Comparison of ENCODE assay signal across 8 cellular contexts in the genomic region with DNA sequence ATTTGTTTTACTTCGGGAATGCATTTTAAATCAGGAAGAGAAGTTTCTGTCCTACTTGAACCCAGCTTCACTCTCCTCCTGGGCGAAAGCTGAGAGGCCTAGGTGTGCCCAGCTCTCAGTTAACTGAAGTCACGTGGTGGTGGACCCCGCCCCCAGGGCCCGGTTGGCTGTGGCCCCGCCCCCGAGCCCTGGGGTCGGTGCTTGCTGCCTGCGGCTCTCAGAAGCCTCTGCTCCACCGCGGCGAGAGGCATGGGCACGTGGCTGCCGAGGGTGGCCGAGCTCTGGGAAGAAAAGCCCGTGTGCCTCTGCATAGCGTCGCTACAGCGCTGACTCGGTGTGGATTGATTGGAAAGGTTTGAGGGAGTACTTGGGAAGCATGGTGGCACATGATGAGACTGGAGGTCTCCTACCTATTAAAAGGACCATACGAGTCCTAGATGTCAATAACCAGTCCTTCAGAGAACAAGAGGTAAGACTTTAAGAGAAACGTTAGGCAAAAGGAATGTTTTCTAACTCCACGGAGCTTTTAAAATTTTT. TPM values are rescaled to one million over a fixed set of nuclear protein-coding genes. Genes with fewer than 3 reads are reported as not detected.
A peak's percentile ranks its signal among the peaks of the same experiment; 100 is the strongest.
DNase-seq lines count a peak whose midpoint lies in the region; ATAC-seq and FAIRE-seq lines count a peak whose summit lies in the region.

No MANE protein-coding gene starts in this region.

- ATAC-seq in HG03097 (IDR thresholded peaks at IDR 0.05; ENCODE audit: low FRiP score, unreplicated experiment): peak; percentile 44
- no peak for ATAC-seq in activated T-helper 17 cell treated with anti-CD3 and anti-CD28 coated beads, Interleukin-2, amount 50 U/mL, for 72 hours (replicated peaks)
- ATAC-seq in natural killer cell treated with Interleukin-12 subunit alpha and Interleukin-12 subunit beta and Interleukin-15 and Interleukin-18, amount 100 ng/mL, for 72 hours: peak; percentile 75 to 86
- ATAC-seq in stimulated activated memory B cell treated with anti-CD40 and anti-IgM and Interleukin-4, amounts not matched to agents 10 μg/mL and 1 μg/mL and 100 μg/mL, for 72 hours: peak; percentile 90
- ATAC-seq in HG02870 (IDR thresholded peaks at IDR 0.05; ENCODE audit: unreplicated experiment): no peak

- no peaks in the 10 kb centered on the region for H3K9me3 Mint-ChIP-seq in activated T-helper 17 cell treated with anti-CD3 and anti-CD28 coated beads, Interleukin-2, amount 50 U/mL, for 72 hours
- H3K9me3 Mint-ChIP-seq in natural killer cell treated with Interleukin-12 subunit alpha and Interleukin-12 subunit beta and Interleukin-15 and Interleukin-18, amount 100 ng/mL, for 72 hours: no peaks in the 10 kb centered on the region
- H3K9me3 Mint-ChIP-seq in stimulated activated memory B cell treated with anti-CD40 and anti-IgM and Interleukin-4, amounts not matched to agents 10 μg/mL and 1 μg/mL and 100 μg/mL, for 72 hours: no peaks in the 10 kb centered on the region

- DNase-seq in NT2/D1 (ENCODE audit: low read depth, low spot score) (peak; percentile 80), fibroblast of peridontal ligament (ENCODE audit: extremely low read depth) (peak; percentile 84)
- DNase-seq in natural killer cell treated with Interleukin-12 subunit alpha and Interleukin-12 subunit beta and Interleukin-15 and Interleukin-18, amount 100 ng/mL, for 72 hours (ENCODE audit: low spot score): peak; percentile 72

- H3K36me3 Mint-ChIP-seq in activated T-helper 17 cell treated with anti-CD3 and anti-CD28 coated beads, Interleukin-2, amount 50 U/mL, for 72 hours (ENCODE audit: low read depth): no peaks in the 10 kb centered on the region
- H3K36me3 Mint-ChIP-seq in natural killer cell treated with Interleukin-12 subunit alpha and Interleukin-12 subunit beta and Interleukin-15 and Interleukin-18, amount 100 ng/mL, for 72 hours: peaks cover 5% of the 10 kb centered on the region
- H3K36me3 Mint-ChIP-seq in stimulated activated memory B cell treated with anti-CD40 and anti-IgM and Interleukin-4, amounts not matched to agents 10 μg/mL and 1 μg/mL and 100 μg/mL, for 72 hours: no peaks in the 10 kb centered on the region

- peaks cover 26% of the 10 kb centered on the region for H3K4me1 Mint-ChIP-seq in activated T-helper 17 cell treated with anti-CD3 and anti-CD28 coated beads, Interleukin-2, amount 50 U/mL, for 72 hours
- peaks cover 8 to 51% of the 10 kb centered on the region in 2 donors for H3K4me1 Mint-ChIP-seq in natural killer cell treated with Interleukin-12 subunit alpha and Interleukin-12 subunit beta and Interleukin-15 and Interleukin-18, amount 100 ng/mL, for 72 hours (ENCODE audit: low read depth in 2 of 2)
- H3K4me1 Mint-ChIP-seq in stimulated activated memory B cell treated with anti-CD40 and anti-IgM and Interleukin-4, amounts not matched to agents 10 μg/mL and 1 μg/mL and 100 μg/mL, for 72 hours: peaks cover 44% of the 10 kb centered on the region

- H3K27ac Mint-ChIP-seq in activated T-helper 17 cell treated with anti-CD3 and anti-CD28 coated beads, Interleukin-2, amount 50 U/mL, for 72 hours: no peak overlapping the region
- peak overlapping the region in 1 of 2 donors; percentile 38 for H3K27ac Mint-ChIP-seq in natural killer cell treated with Interleukin-12 subunit alpha and Interleukin-12 subunit beta and Interleukin-15 and Interleukin-18, amount 100 ng/mL, for 72 hours
- peak overlapping the region; percentile 35 for H3K27ac Mint-ChIP-seq in stimulated activated memory B cell treated with anti-CD40 and anti-IgM and Interleukin-4, amounts not matched to agents 10 μg/mL and 1 μg/mL and 100 μg/mL, for 72 hours

- H3K4me1 ChIP-seq in NT2/D1 (ENCODE audit: insufficient read depth, insufficient read length): no peaks in the 10 kb centered on the region

- H3K4me3 Mint-ChIP-seq in activated T-helper 17 cell treated with anti-CD3 and anti-CD28 coated beads, Interleukin-2, amount 50 U/mL, for 72 hours: peak overlapping the region; percentile 38
- H3K4me3 Mint-ChIP-seq in natural killer cell treated with Interleukin-12 subunit alpha and Interleukin-12 subunit beta and Interleukin-15 and Interleukin-18, amount 100 ng/mL, for 72 hours: peak overlapping the region; percentile 79
- peak overlapping the region; percentile 80 for H3K4me3 Mint-ChIP-seq in stimulated activated memory B cell treated with anti-CD40 and anti-IgM and Interleukin-4, amounts not matched to agents 10 μg/mL and 1 μg/mL and 100 μg/mL, for 72 hours

- no peaks in the 10 kb centered on the region for H3K27me3 ChIP-seq in NT2/D1 (ENCODE audit: insufficient read depth, insufficient read length)

- FAIRE-seq in G401.6 (lab: Jason Lieb, UNC): peak; percentile 94

- H3K36me3 ChIP-seq in NT2/D1 (ENCODE audit: insufficient read depth, insufficient read length, low read length): peaks cover 22% of the 10 kb centered on the region

- no peaks in the 10 kb centered on the region for H3K27me3 Mint-ChIP-seq in activated T-helper 17 cell treated with anti-CD3 and anti-CD28 coated beads, Interleukin-2, amount 50 U/mL, for 72 hours
- H3K27me3 Mint-ChIP-seq in natural killer cell treated with Interleukin-12 subunit alpha and Interleukin-12 subunit beta and Interleukin-15 and Interleukin-18, amount 100 ng/mL, for 72 hours: no peaks in the 10 kb centered on the region
- no peaks in the 10 kb centered on the region for H3K27me3 Mint-ChIP-seq in stimulated activated memory B cell treated with anti-CD40 and anti-IgM and Interleukin-4, amounts not matched to agents 10 μg/mL and 1 μg/mL and 100 μg/mL, for 72 hours

- peak overlapping the region; percentile 61 for H3K4me3 ChIP-seq in NT2/D1 (ENCODE audit: insufficient read length, low read depth)

- H3K9ac ChIP-seq in NT2/D1 (ENCODE audit: insufficient read length, low read depth): peak overlapping the region; percentile 78

- no peaks in the 10 kb centered on the region for H3K9me3 ChIP-seq in NT2/D1 (ENCODE audit: insufficient read depth, low read length)

RNA-seq across cellular contexts. Expression of a gene that starts 34.1 kb away (rescaled TPM):
- 10 to 100 TPM; 17.0 to 39.6 TPM for total RNA-seq in activated T-helper 17 cell treated with anti-CD3 and anti-CD28 coated beads, Interleukin-2, amount 50 U/mL, for 72 hours
- 10 to 100 TPM; 20.1 to 36.0 TPM for total RNA-seq in natural killer cell treated with Interleukin-12 subunit alpha and Interleukin-12 subunit beta and Interleukin-15 and Interleukin-18, amount 100 ng/mL, for 72 hours

RNA-seq across cellular contexts. Expression of a gene that starts 41.8 kb away (rescaled TPM):
- total RNA-seq in activated T-helper 17 cell treated with anti-CD3 and anti-CD28 coated beads, Interleukin-2, amount 50 U/mL, for 72 hours: not detected
- total RNA-seq in natural killer cell treated with Interleukin-12 subunit alpha and Interleukin-12 subunit beta and Interleukin-15 and Interleukin-18, amount 100 ng/mL, for 72 hours: under 1 TPM in 1 of 2 donors, not detected in 1; 0.19 TPM

RNA-seq across cellular contexts. Expression of a gene that starts 52.9 kb away (rescaled TPM):
- not detected for total RNA-seq in activated T-helper 17 cell treated with anti-CD3 and anti-CD28 coated beads, Interleukin-2, amount 50 U/mL, for 72 hours
- not detected for total RNA-seq in natural killer cell treated with Interleukin-12 subunit alpha and Interleukin-12 subunit beta and Interleukin-15 and Interleukin-18, amount 100 ng/mL, for 72 hours

Comparison
In these comparisons a context has a peak if more than half of its experiments do, and no peak if none do; other contexts are left out.
1. ATAC-seq: peak in HG03097 (single experiment), natural killer cell treated with Interleukin-12 subunit alpha and Interleukin-12 subunit beta and Interleukin-15 and Interleukin-18, amount 100 ng/mL, for 72 hours (2 of 2) and stimulated activated memory B cell treated with anti-CD40 and anti-IgM and Interleukin-4, amounts not matched to agents 10 μg/mL and 1 μg/mL and 100 μg/mL, for 72 hours (single experiment); none in activated T-helper 17 cell treated with anti-CD3 and anti-CD28 coated beads, Interleukin-2, amount 50 U/mL, for 72 hours (single experiment) and HG02870 (single experiment).
2. Peak in every context shown above with its lines, with median percentiles within 50 percentile points of each other: DNase-seq and H3K4me3 Mint-ChIP-seq.